In the genomic region with DNA sequence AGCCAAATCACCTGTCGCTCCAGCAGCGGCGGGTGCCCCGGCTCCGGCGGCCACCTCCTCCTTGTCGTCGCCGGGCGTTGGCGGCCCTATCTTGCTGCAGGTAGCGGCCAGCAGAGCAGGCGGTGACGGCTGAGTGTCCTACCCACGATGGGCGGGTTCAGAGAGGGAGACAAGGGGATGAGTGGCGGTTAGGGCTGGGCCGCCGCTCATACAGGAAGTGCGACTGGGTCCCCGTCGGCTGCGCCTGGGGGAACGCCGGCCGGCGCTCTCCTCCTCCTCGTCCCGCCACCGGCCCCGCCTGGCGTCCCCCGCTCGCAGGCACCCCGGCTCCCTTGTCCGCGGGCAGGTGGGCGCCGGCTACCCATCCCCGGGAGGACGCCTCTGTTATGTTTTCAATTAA, we compare ENCODE assay signal across 15 cellular contexts.
"Had no signal": no experiment of that assay in that cellular context is flagged by ENCODE, and none has a peak within 500 bp of the region (broad histone marks: within the 10 kb centered on the region; RNA-seq: fewer than 3 reads in every experiment).

No MANE protein-coding gene starts in this region.

- DNase-seq: activated naive CD4-positive, alpha-beta T cell treated with Interleukin-2 at 50 U/mL for 16 hours; activated naive CD8-positive, alpha-beta T cell treated with anti-CD3 and anti-CD28 coated beads, Interleukin-2, amount 50 U/mL, for 24 hours; aorta; effector CD8-positive, alpha-beta T cell; foreskin keratinocyte; glutamatergic neuron; lower lobe of right lung; nephron progenitor cell; spleen; thyroid gland; uterus had no signal

- H3K9me3 ChIP-seq: lower lobe of right lung, psoas muscle, thyroid gland, uterus had no signal

- H3K27ac ChIP-seq: foreskin keratinocyte, lower lobe of right lung, psoas muscle, spleen, thyroid gland, uterus had no signal

- H3K27me3 Mint-ChIP-seq: activated naive CD8-positive, alpha-beta T cell treated with anti-CD3 and anti-CD28 coated beads, Interleukin-2, amount 50 U/mL, for 24 hours had no signal

- H3K27ac Mint-ChIP-seq: activated naive CD8-positive, alpha-beta T cell treated with anti-CD3 and anti-CD28 coated beads, Interleukin-2, amount 50 U/mL, for 24 hours; mesothelial cell of epicardium; nephron progenitor cell had no signal

- ATAC-seq: activated CD4-positive, CD25-positive, alpha-beta regulatory T cell treated with anti-CD3 and anti-CD28 coated beads, Interleukin-2, amount 50 U/mL, for 24 hours; activated naive CD8-positive, alpha-beta T cell treated with anti-CD3 and anti-CD28 coated beads, Interleukin-2, amount 50 U/mL, for 24 hours; foreskin keratinocyte; lower lobe of right lung; psoas muscle; sciatic nerve had no signal

- H3K27me3 ChIP-seq: foreskin keratinocyte, spleen, thyroid gland, uterus had no signal

- H3K36me3 Mint-ChIP-seq: mesothelial cell of epicardium had no signal

- H3K4me3 Mint-ChIP-seq: activated naive CD8-positive, alpha-beta T cell treated with anti-CD3 and anti-CD28 coated beads, Interleukin-2, amount 50 U/mL, for 24 hours; mesothelial cell of epicardium; nephron progenitor cell had no signal

- H3K4me1 ChIP-seq: foreskin keratinocyte, lower lobe of right lung, psoas muscle, spleen, thyroid gland, uterus had no signal

- H3K4me1 Mint-ChIP-seq: activated naive CD8-positive, alpha-beta T cell treated with anti-CD3 and anti-CD28 coated beads, Interleukin-2, amount 50 U/mL, for 24 hours; nephron progenitor cell had no signal
